19 cellular contexts compared by ENCODE assay signal in the genomic region with DNA sequence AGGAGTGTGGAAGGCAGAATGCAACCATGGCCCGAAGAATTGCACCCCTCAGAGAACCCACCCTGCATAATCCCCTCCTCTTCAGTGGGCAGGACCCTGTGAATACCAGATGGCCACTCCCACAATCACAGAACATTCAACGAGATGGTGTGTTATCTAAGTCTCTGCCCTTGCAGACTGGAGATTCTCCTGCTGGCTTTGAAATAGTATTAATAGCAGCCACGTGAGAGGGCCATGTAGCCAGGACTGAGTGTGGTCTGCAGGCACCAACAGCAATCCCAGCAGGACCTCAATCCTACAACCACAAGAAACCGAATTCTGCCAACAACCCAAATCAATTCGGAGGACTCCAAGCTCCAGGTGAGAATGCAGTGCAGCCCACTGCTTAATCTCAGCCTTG.
DNase-seq lines count a peak whose midpoint lies in the region; ATAC-seq, FAIRE-seq and TF ChIP-seq lines count a peak whose summit lies in the region.
"Had no signal": no experiment of that assay in that cellular context is flagged by ENCODE, and none has a peak within 500 bp of the region (broad histone marks: within the 10 kb centered on the region; RNA-seq: fewer than 3 reads in every experiment).

No MANE protein-coding gene starts in this region.

- H3K27me3 Mint-ChIP-seq in stimulated activated memory B cell treated with anti-CD40 and anti-IgM and Interleukin-4, amounts not matched to agents 10 μg/mL and 1 μg/mL and 100 μg/mL, for 72 hours: no peaks in the 10 kb centered on the region
- no peaks in the 10 kb centered on the region for H3K27me3 Mint-ChIP-seq in activated CD4-positive, alpha-beta memory T cell treated with anti-CD3 and anti-CD28 coated beads for 36 hours

- H4K20me1 ChIP-seq in OCI-LY1 (ENCODE audit: insufficient read depth, low read length): no peaks in the 10 kb centered on the region

- CTCF ChIA-PET in activated CD4-positive, alpha-beta memory T cell treated with anti-CD3 and anti-CD28 coated beads for 36 hours (lab: Charles Lee): interaction anchor here (0.6 kb wide), 1 partner anchor 245 kb away, joined by 3 read pairs; no protein-coding TSS in a partner anchor

- H3K36me3 ChIP-seq in OCI-LY1 (ENCODE audit: insufficient read depth, low read length) (peaks cover 75% of the 10 kb centered on the region), bronchial epithelial cell (ENCODE audit: control insufficient read depth, insufficient read depth, low read length) (peaks cover 11% of the 10 kb centered on the region)
- H3K36me3 ChIP-seq: BE2C had no signal

- H3K4me3 ChIP-seq in OCI-LY1 (ENCODE audit: low read depth, low read length, poor library complexity, severe bottlenecking) (no peak overlapping the region), bronchial epithelial cell (ENCODE audit: low read depth, low read length) (no peak overlapping the region), right cardiac atrium (ENCODE audit: low read length) (no peak overlapping the region)
- H3K4me3 ChIP-seq: Peyer's patch had no signal

- peak; percentile 36 for FAIRE-seq in bronchial epithelial cell (lab: Jason Lieb, UNC)
- FAIRE-seq: H54 had no signal

- POLR2A ChIA-PET in activated CD4-positive, alpha-beta memory T cell treated with anti-CD3 and anti-CD28 coated beads for 36 hours (lab: Charles Lee): interaction anchor here (0.6 kb wide), 1 partner anchor 57 kb away, joined by 3 read pairs; no protein-coding TSS in a partner anchor

- H3K9ac ChIP-seq in OCI-LY1 (ENCODE audit: low read length): no peak overlapping the region

- 61% methylated on average over 5 of the region's 5 CpGs for WGBS in right cardiac atrium

- H3K9me2 ChIP-seq in OCI-LY1 (ENCODE audit: low read depth, low read length): no peaks in the 10 kb centered on the region

- peaks cover 74% of the 10 kb centered on the region for H3K36me3 Mint-ChIP-seq in stimulated activated memory B cell treated with anti-CD40 and anti-IgM and Interleukin-4, amounts not matched to agents 10 μg/mL and 1 μg/mL and 100 μg/mL, for 72 hours
- peaks cover 10% of the 10 kb centered on the region for H3K36me3 Mint-ChIP-seq in activated CD4-positive, alpha-beta memory T cell treated with anti-CD3 and anti-CD28 coated beads for 36 hours

- TF ChIP-seq CTCF in OCI-LY1 (IDR thresholded peaks at IDR 0.05; ENCODE audit: low read length): no peak
- no peak for TF ChIP-seq CTCF in bronchial epithelial cell (IDR thresholded peaks at IDR 0.05; ENCODE audit: insufficient read depth, low read length, severe bottlenecking)

- H3K9me3 ChIP-seq in OCI-LY1 (ENCODE audit: low read length) (no peaks in the 10 kb centered on the region), right cardiac atrium (ENCODE audit: control insufficient read depth, low read length) (no peaks in the 10 kb centered on the region)
- H3K9me3 ChIP-seq: BE2C, Peyer's patch had no signal

- no peaks in the 10 kb centered on the region for H3F3A ChIP-seq in OCI-LY1 (ENCODE audit: insufficient read depth, low read length)

- no peak overlapping the region for H2AFZ ChIP-seq in OCI-LY1 (ENCODE audit: low read length)

- DNase-seq in bronchial epithelial cell (ENCODE audit: low read depth) (no peak), right cardiac atrium (no peak), putamen (ENCODE audit: low spot score) (no peak)
- no peak for DNase-seq in activated CD4-positive, alpha-beta memory T cell treated with anti-CD3 and anti-CD28 coated beads for 36 hours
- DNase-seq: BE2C, DMS 273 treated with DMSO at 0.1 percent for 48 hours, Karpas-422, MM.1S, NCI-H1105 treated with DMSO at 0.1 percent for 48 hours, NCI-H187, NCI-H2171, NCI-H510A, NCI-H82, SHP77 treated with DMSO at 0.1 percent for 48 hours had no signal

- no peak overlapping the region for H3K4me3 Mint-ChIP-seq in stimulated activated memory B cell treated with anti-CD40 and anti-IgM and Interleukin-4, amounts not matched to agents 10 μg/mL and 1 μg/mL and 100 μg/mL, for 72 hours
- no peak overlapping the region for H3K4me3 Mint-ChIP-seq in activated CD4-positive, alpha-beta memory T cell treated with anti-CD3 and anti-CD28 coated beads for 36 hours

- H3K4me1 ChIP-seq in OCI-LY1 (ENCODE audit: insufficient read depth, low read length, severe bottlenecking) (peaks cover 49% of the 10 kb centered on the region), right cardiac atrium (ENCODE audit: control insufficient read depth, insufficient read depth, low read length) (peaks cover 5% of the 10 kb centered on the region)
- H3K4me1 ChIP-seq: Peyer's patch had no signal

- peak overlapping the region; percentile 79 for H3K27ac Mint-ChIP-seq in stimulated activated memory B cell treated with anti-CD40 and anti-IgM and Interleukin-4, amounts not matched to agents 10 μg/mL and 1 μg/mL and 100 μg/mL, for 72 hours
- H3K27ac Mint-ChIP-seq in activated CD4-positive, alpha-beta memory T cell treated with anti-CD3 and anti-CD28 coated beads for 36 hours: no peak overlapping the region

- peaks cover 74% of the 10 kb centered on the region for H3K4me1 Mint-ChIP-seq in stimulated activated memory B cell treated with anti-CD40 and anti-IgM and Interleukin-4, amounts not matched to agents 10 μg/mL and 1 μg/mL and 100 μg/mL, for 72 hours
- H3K4me1 Mint-ChIP-seq in activated CD4-positive, alpha-beta memory T cell treated with anti-CD3 and anti-CD28 coated beads for 36 hours (ENCODE audit: low read depth): peaks cover 57% of the 10 kb centered on the region

- H3K4me2 ChIP-seq in OCI-LY1 (ENCODE audit: low read length): no peak overlapping the region

- H3K27me3 ChIP-seq in OCI-LY1 (ENCODE audit: insufficient read depth, low read length): no peaks in the 10 kb centered on the region
- H3K27me3 ChIP-seq in bronchial epithelial cell (ENCODE audit: control insufficient read depth, insufficient read depth, low read length): no peaks in the 10 kb centered on the region
- no peaks in the 10 kb centered on the region for H3K27me3 ChIP-seq in right cardiac atrium (ENCODE audit: control insufficient read depth, insufficient read depth)
- H3K27me3 ChIP-seq: BE2C, Peyer's patch had no signal

- H3K27ac ChIP-seq in OCI-LY1 (ENCODE audit: low read depth, low read length, poor library complexity, severe bottlenecking) (peak overlapping the region; percentile 1), right cardiac atrium (ENCODE audit: low read length) (no peak overlapping the region)
- H3K27ac ChIP-seq: Peyer's patch had no signal

- ATAC-seq in right cardiac atrium: peak; percentile 35 to 67
- no peak for ATAC-seq in stimulated activated memory B cell treated with anti-CD40 and anti-IgM and Interleukin-4, amounts not matched to agents 10 μg/mL and 1 μg/mL and 100 μg/mL, for 72 hours
- ATAC-seq in HG03442 (IDR thresholded peaks at IDR 0.05; ENCODE audit: unreplicated experiment): no peak

- peaks cover 16% of the 10 kb centered on the region for H3K79me2 ChIP-seq in OCI-LY1 (ENCODE audit: insufficient read depth, low read length)

- intact Hi-C loops in right cardiac atrium (cut with DNase I): loop anchor here in 1 of 4 donors (5.0 kb wide), 1 partner anchor 48 kb away; no protein-coding TSS in a partner anchor
- intact Hi-C loops in activated CD4-positive, alpha-beta memory T cell treated with anti-CD3 and anti-CD28 coated beads for 36 hours (cut with micrococcal nuclease): no loop called here

- no peaks in the 10 kb centered on the region for H3K9me3 Mint-ChIP-seq in stimulated activated memory B cell treated with anti-CD40 and anti-IgM and Interleukin-4, amounts not matched to agents 10 μg/mL and 1 μg/mL and 100 μg/mL, for 72 hours
- no peaks in the 10 kb centered on the region for H3K9me3 Mint-ChIP-seq in activated CD4-positive, alpha-beta memory T cell treated with anti-CD3 and anti-CD28 coated beads for 36 hours

Comparison
In these comparisons a context has a peak if more than half of its experiments do, and no peak if none do; other contexts are left out.
1. ATAC-seq: peak in right cardiac atrium (2 of 2); none in stimulated activated memory B cell treated with anti-CD40 and anti-IgM and Interleukin-4, amounts not matched to agents 10 μg/mL and 1 μg/mL and 100 μg/mL, for 72 hours (single experiment) and HG03442 (single experiment).